In the genomic region with DNA sequence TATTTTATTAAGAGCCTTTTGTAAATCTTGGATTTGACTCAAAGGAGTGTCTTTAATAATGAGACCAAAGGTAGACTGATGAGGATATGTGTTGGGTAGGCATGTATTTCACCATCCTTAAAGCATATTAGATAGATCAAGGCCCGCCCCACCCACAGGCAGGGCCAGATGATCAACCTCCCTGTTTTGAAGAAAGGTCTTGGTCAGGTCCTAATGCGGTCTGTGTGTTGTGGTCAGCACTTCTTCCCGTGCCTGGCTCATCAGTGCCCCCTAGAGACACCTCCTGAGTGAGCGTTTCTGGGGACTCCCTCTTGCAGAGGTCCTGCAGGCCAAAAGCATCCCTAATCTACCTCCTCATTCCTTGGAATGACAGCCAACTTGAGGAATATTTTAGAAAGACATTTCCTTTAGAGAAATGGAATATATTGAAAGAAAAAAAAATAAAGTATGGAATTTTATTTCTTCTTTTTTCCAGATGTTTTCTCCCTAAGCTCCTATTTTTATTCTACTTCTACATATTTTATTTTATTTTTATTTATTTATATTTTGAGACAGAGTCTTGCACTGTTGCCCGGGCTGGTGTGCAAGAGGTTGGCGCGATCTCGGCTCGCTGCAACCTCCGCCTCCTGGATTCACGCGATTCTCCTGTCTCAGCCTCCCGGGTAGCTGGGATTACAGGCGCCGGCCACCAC, we compare ENCODE assay signal across 10 cellular contexts. TPM values are rescaled to one million over a fixed set of nuclear protein-coding genes. Genes with fewer than 3 reads are reported as not detected.
DNase-seq lines count a peak whose midpoint lies in the region; ATAC-seq, FAIRE-seq and TF ChIP-seq lines count a peak whose summit lies in the region.
"Had no signal": no experiment of that assay in that cellular context is flagged by ENCODE, and none has a peak within 500 bp of the region (broad histone marks: within the 10 kb centered on the region; RNA-seq: fewer than 3 reads in every experiment).

No MANE protein-coding gene starts in this region.

- no peak for FAIRE-seq in bronchial epithelial cell (lab: Jason Lieb, UNC)

- POLR2A ChIA-PET in activated CD4-positive, alpha-beta T cell treated with anti-CD3 and anti-CD28 coated beads for 36 hours (lab: Charles Lee) = no interaction called here

- H3K27me3 ChIP-seq in H7 (ENCODE audit: control insufficient read depth, insufficient read depth, low read length) (no peaks in the 10 kb centered on the region), KMS-11 (ENCODE audit: insufficient read depth, low read depth) (no peaks in the 10 kb centered on the region), RWPE2 (ENCODE audit: insufficient read depth, poor library complexity, severe bottlenecking) (no peaks in the 10 kb centered on the region), bronchial epithelial cell (ENCODE audit: control insufficient read depth, insufficient read depth, low read length) (no peaks in the 10 kb centered on the region), kidney epithelial cell (ENCODE audit: control insufficient read depth, insufficient read depth, low read length) (no peaks in the 10 kb centered on the region)

- H3K27me3 Mint-ChIP-seq in activated CD4-positive, alpha-beta T cell treated with anti-CD3 and anti-CD28 coated beads for 36 hours = peaks cover 2% of the 10 kb centered on the region

- peak; percentile 51 for ATAC-seq in activated CD4-positive, alpha-beta T cell treated with anti-CD3 and anti-CD28 coated beads for 36 hours
- peak; percentile 92 for ATAC-seq in RWPE2 (ENCODE audit: low read depth)

- TF ChIP-seq CTCF in KMS-11 (conservative IDR thresholded peaks at IDR 0.05; ENCODE audit: low read depth, low read length) (peak; percentile 87), RWPE2 (IDR thresholded peaks at IDR 0.05; ENCODE audit: poor library complexity, severe bottlenecking) (peak; percentile 96), bronchial epithelial cell (IDR thresholded peaks at IDR 0.05; ENCODE audit: insufficient read depth, low read length, severe bottlenecking) (peak; percentile 92), kidney epithelial cell (IDR thresholded peaks at IDR 0.05; ENCODE audit: insufficient read depth, low read length, poor library complexity, severe bottlenecking) (peak; percentile 94)

- CTCF ChIA-PET in activated CD4-positive, alpha-beta T cell treated with anti-CD3 and anti-CD28 coated beads for 36 hours (lab: Charles Lee) = interaction anchor here (0.7 to 1.6 kb wide), 4 partner anchors 8 to 665 kb away, joined by 3 to 6 read pairs (median 3); no protein-coding TSS in a partner anchor

- H3K27ac Mint-ChIP-seq in activated CD4-positive, alpha-beta T cell treated with anti-CD3 and anti-CD28 coated beads for 36 hours = no peak overlapping the region

- H3K4me3 Mint-ChIP-seq in activated CD4-positive, alpha-beta T cell treated with anti-CD3 and anti-CD28 coated beads for 36 hours = no peak overlapping the region
- H3K4me3 Mint-ChIP-seq: CD8-positive, alpha-beta memory T cell had no signal

- no peaks in the 10 kb centered on the region for H3K79me2 ChIP-seq in KMS-11 (ENCODE audit: insufficient read depth, low read depth)

- H4K20me1 ChIP-seq in KMS-11 (ENCODE audit: insufficient read depth) = no peaks in the 10 kb centered on the region

- no peaks in the 10 kb centered on the region for H3K9me3 Mint-ChIP-seq in activated CD4-positive, alpha-beta T cell treated with anti-CD3 and anti-CD28 coated beads for 36 hours (ENCODE audit: low read depth)
- H3K9me3 Mint-ChIP-seq: CD8-positive, alpha-beta memory T cell had no signal

- H3K36me3 Mint-ChIP-seq in activated CD4-positive, alpha-beta T cell treated with anti-CD3 and anti-CD28 coated beads for 36 hours (ENCODE audit: low read depth) = no peaks in the 10 kb centered on the region
- H3K36me3 Mint-ChIP-seq: CD8-positive, alpha-beta memory T cell had no signal

- peak overlapping the region; percentile 4; the same call in 1 of the 2 replicates for H2AFZ ChIP-seq in KMS-11 (ENCODE audit: low read depth)

- H3K27ac ChIP-seq in KMS-11 (no peak overlapping the region), RWPE2 (ENCODE audit: poor library complexity, severe bottlenecking) (no peak overlapping the region)

- H3K9ac ChIP-seq in KMS-11 = no peak overlapping the region

- intact Hi-C loops in activated CD4-positive, alpha-beta T cell treated with anti-CD3 and anti-CD28 coated beads for 36 hours (cut with DNase I, micrococcal nuclease) = loop anchor here (1.0 to 10.0 kb wide), 5 partner anchors 87 to 526 kb away; no protein-coding TSS in a partner anchor

- H3K9me3 ChIP-seq in RWPE2 (ENCODE audit: severe bottlenecking) = no peaks in the 10 kb centered on the region

- no peaks in the 10 kb centered on the region for H3K4me1 ChIP-seq in KMS-11 (ENCODE audit: low read depth, poor library complexity, severe bottlenecking)
- no peaks in the 10 kb centered on the region for H3K4me1 ChIP-seq in RWPE2 (ENCODE audit: insufficient read depth, poor library complexity, severe bottlenecking)

- no peaks in the 10 kb centered on the region for H3K4me1 Mint-ChIP-seq in activated CD4-positive, alpha-beta T cell treated with anti-CD3 and anti-CD28 coated beads for 36 hours

- no peak overlapping the region for H3K4me2 ChIP-seq in KMS-11

- H3K36me3 ChIP-seq in H7 (replicated peaks; ENCODE audit: control insufficient read depth, insufficient read depth, low read length) = no peaks in the 10 kb centered on the region
- H3K36me3 ChIP-seq in KMS-11 (ENCODE audit: insufficient read depth) = no peaks in the 10 kb centered on the region
- H3K36me3 ChIP-seq in RWPE2 (ENCODE audit: low read depth) = no peaks in the 10 kb centered on the region
- no peaks in the 10 kb centered on the region for H3K36me3 ChIP-seq in bronchial epithelial cell (ENCODE audit: control insufficient read depth, insufficient read depth, low read length)
- no peaks in the 10 kb centered on the region for H3K36me3 ChIP-seq in kidney epithelial cell (ENCODE audit: control insufficient read depth, insufficient read depth, low read length)

- DNase-seq in activated CD4-positive, alpha-beta T cell treated with anti-CD3 and anti-CD28 coated beads for 36 hours = peak; percentile 70
- DNase-seq in activated CD4-positive, alpha-beta T cell treated with anti-CD3 and anti-CD28 coated beads, Interleukin-2, amount 50 U/mL, for 1 hour = no peak
- DNase-seq in H7 (peak; percentile 80), RWPE2 (ENCODE audit: low spot score) (no peak), bronchial epithelial cell (ENCODE audit: low read depth) (peak; percentile 76), kidney epithelial cell (ENCODE audit: low read depth) (peak; percentile 61)
- DNase-seq in stimulated activated CD4-positive, alpha-beta T cell treated with anti-CD3 and anti-CD28 coated beads, Interleukin-2, amount 100 ng/mL, for 24 hours = peak; percentile 21 to 52

- H3K4me3 ChIP-seq in H7 (ENCODE audit: insufficient read depth, low read depth, low read length) (no peak overlapping the region), KMS-11 (IDR thresholded peaks at IDR 0.05; ENCODE audit: insufficient read depth, low read depth, low read length) (no peak overlapping the region), RWPE2 (ENCODE audit: severe bottlenecking) (no peak overlapping the region), bronchial epithelial cell (ENCODE audit: low read depth, low read length) (no peak overlapping the region), kidney epithelial cell (ENCODE audit: low read depth, low read length) (no peak overlapping the region)

RNA-seq across cellular contexts. Expression of a gene that starts 6.0 kb away (rescaled TPM):
- total RNA-seq in activated CD4-positive, alpha-beta T cell treated with anti-CD3 and anti-CD28 coated beads for 36 hours = not detected
- not detected in 2 replicates for total RNA-seq in H7 (2014; rRNA removed; shearing (Covaris generic))
- total RNA-seq in bronchial epithelial cell = not detected in 2 replicates
- not detected in 2 replicates for total RNA-seq in kidney epithelial cell
- total RNA-seq: CD8-positive, alpha-beta memory T cell; mononuclear cell had no signal

Comparison
In these comparisons a context has a peak if more than half of its experiments do, and no peak if none do; other contexts are left out.
1. DNase-seq: peak in activated CD4-positive, alpha-beta T cell treated with anti-CD3 and anti-CD28 coated beads for 36 hours (single experiment), H7 (single experiment), bronchial epithelial cell (single experiment), kidney epithelial cell (single experiment) and stimulated activated CD4-positive, alpha-beta T cell treated with anti-CD3 and anti-CD28 coated beads, Interleukin-2, amount 100 ng/mL, for 24 hours (2 of 2); none in activated CD4-positive, alpha-beta T cell treated with anti-CD3 and anti-CD28 coated beads, Interleukin-2, amount 50 U/mL, for 1 hour (single experiment) and RWPE2 (single experiment).
2. Peak in every context shown above with its lines, with median percentiles within 50 percentile points of each other: CTCF ChIP-seq.